In the genomic region with DNA sequence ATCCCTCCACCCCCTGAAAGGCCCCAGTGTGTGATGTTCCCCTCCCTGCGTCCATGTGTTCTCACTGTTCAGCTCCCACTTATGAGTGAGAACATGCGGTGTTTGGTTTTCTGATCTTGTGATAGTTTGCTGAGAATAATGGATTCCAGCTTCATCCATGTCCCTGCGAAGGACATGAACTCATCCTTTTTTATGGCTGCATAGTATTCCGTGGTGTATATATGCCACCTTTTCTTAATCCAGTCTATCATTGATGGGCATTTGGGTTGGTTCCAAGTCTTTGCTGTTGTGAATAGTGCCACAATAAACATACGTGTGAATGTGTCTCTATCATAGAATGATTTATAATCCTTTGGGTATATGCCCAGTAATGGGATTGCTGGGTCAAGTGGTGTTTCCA, we compare ENCODE assay signal across 7 cellular contexts. TPM values are rescaled to one million over a fixed set of nuclear protein-coding genes. Genes with fewer than 3 reads are reported as not detected.
"Had no signal": no experiment of that assay in that cellular context is flagged by ENCODE, and none has a peak within 500 bp of the region (broad histone marks: within the 10 kb centered on the region; RNA-seq: fewer than 3 reads in every experiment).

No MANE protein-coding gene starts in this region.

RNA-seq across cellular contexts. Expression of a gene that starts 55.8 kb away (rescaled TPM):
- total RNA-seq: naive thymus-derived CD8-positive, alpha-beta T cell; natural killer cell; natural killer cell treated with Interleukin-12 subunit alpha and Interleukin-12 subunit beta and Interleukin-15 and Interleukin-18, amount 100 ng/mL, for 72 hours; occipital lobe; pulmonary artery endothelial cell; right lobe of liver; sigmoid colon had no signal
- polyA plus RNA-seq: naive thymus-derived CD8-positive, alpha-beta T cell had no signal
